Comparison of ENCODE assay signal across 20 cellular contexts in genomic region chr20:44722990-44723389, GRCh38. TPM values are rescaled to one million over a fixed set of nuclear protein-coding genes. Genes with fewer than 3 reads are reported as not detected.
"Had no signal": no experiment of that assay in that cellular context is flagged by ENCODE, and none has a peak within 500 bp of the region (broad histone marks: within the 10 kb centered on the region; RNA-seq: fewer than 3 reads in every experiment).

No MANE protein-coding gene starts in this region.

- H3K4me1 ChIP-seq: transverse colon had no signal

- H3K4me3 ChIP-seq: lung, ovary, transverse colon had no signal

- H3K4me3 Mint-ChIP-seq: activated CD8-positive, alpha-beta T cell treated with anti-CD3 and anti-CD28 coated beads, Interleukin-2, amount 10 ng/mL, durations not matched to agents 7 days and 5 days; neural crest cell; stimulated activated memory B cell treated with anti-CD40 and anti-IgM and Interleukin-4, amounts not matched to agents 10 μg/mL and 1 μg/mL and 100 μg/mL, for 72 hours; WTC11 had no signal

- H3K9me3 ChIP-seq: ovary, transverse colon had no signal

- H3K4me1 Mint-ChIP-seq: stimulated activated memory B cell treated with anti-CD40 and anti-IgM and Interleukin-4, amounts not matched to agents 10 μg/mL and 1 μg/mL and 100 μg/mL, for 72 hours had no signal

- FAIRE-seq: bronchial epithelial cell, endometrium, islet of Langerhans had no signal

- ATAC-seq: activated CD8-positive, alpha-beta T cell treated with anti-CD3 and anti-CD28 coated beads, Interleukin-2, amount 10 ng/mL, durations not matched to agents 7 days and 5 days; activated naive CD4-positive, alpha-beta T cell treated with anti-CD3 and anti-CD28 coated beads, Interleukin-2, amount 50 U/mL, for 72 hours; left colon; stimulated activated memory B cell treated with anti-CD40 and anti-IgM and Interleukin-4, amounts not matched to agents 10 μg/mL and 1 μg/mL and 100 μg/mL, for 72 hours; WTC11 had no signal

- H3K36me3 ChIP-seq: ovary, transverse colon had no signal

- H3K36me3 Mint-ChIP-seq: activated naive CD4-positive, alpha-beta T cell treated with anti-CD3 and anti-CD28 coated beads, Interleukin-2, amount 50 U/mL, for 72 hours; stimulated activated memory B cell treated with anti-CD40 and anti-IgM and Interleukin-4, amounts not matched to agents 10 μg/mL and 1 μg/mL and 100 μg/mL, for 72 hours; WTC11 had no signal

- DNase-seq: activated CD4-positive, alpha-beta T cell treated with anti-CD3 and anti-CD28 coated beads for 48 hours; activated CD8-positive, alpha-beta memory T cell treated with anti-CD3 and anti-CD28 coated beads, Interleukin-2, amount 50 U/mL, for 4 hours; activated CD8-positive, alpha-beta T cell treated with anti-CD3 and anti-CD28 coated beads, Interleukin-2, amount 10 ng/mL, durations not matched to agents 7 days and 5 days; activated gamma-delta T cell; activated T-cell treated with anti-CD3 and anti-CD28 coated beads, Interleukin-2, amount 50 U/mL, for 48 hours; left colon; midbrain; stimulated activated CD4-positive, alpha-beta T cell treated with anti-CD3 and anti-CD28 coated beads, Interleukin-12 subunit alpha, Interleukin-12 subunit beta, amount 100 ng/mL, for 4 hours; T-helper 2 cell; transverse colon had no signal

- H3K9me3 Mint-ChIP-seq: activated naive CD4-positive, alpha-beta T cell treated with anti-CD3 and anti-CD28 coated beads, Interleukin-2, amount 50 U/mL, for 72 hours; neural crest cell; stimulated activated memory B cell treated with anti-CD40 and anti-IgM and Interleukin-4, amounts not matched to agents 10 μg/mL and 1 μg/mL and 100 μg/mL, for 72 hours; WTC11 had no signal

- H3K27me3 ChIP-seq: ovary had no signal

- H3K27ac Mint-ChIP-seq: activated CD8-positive, alpha-beta T cell treated with anti-CD3 and anti-CD28 coated beads, Interleukin-2, amount 10 ng/mL, durations not matched to agents 7 days and 5 days; stimulated activated memory B cell treated with anti-CD40 and anti-IgM and Interleukin-4, amounts not matched to agents 10 μg/mL and 1 μg/mL and 100 μg/mL, for 72 hours had no signal

- H3K27ac ChIP-seq: transverse colon had no signal

RNA-seq across cellular contexts. Expression of gene CCN5, which starts 7.8 kb away (rescaled TPM):
- total RNA-seq: activated CD8-positive, alpha-beta T cell treated with anti-CD3 and anti-CD28 coated beads, Interleukin-2, amount 10 ng/mL, durations not matched to agents 7 days and 5 days; activated naive CD4-positive, alpha-beta T cell treated with anti-CD3 and anti-CD28 coated beads, Interleukin-2, amount 50 U/mL, for 72 hours; bronchial epithelial cell; neural crest cell had no signal

RNA-seq across cellular contexts. Expression of gene KCNK15, which starts 22.7 kb away (rescaled TPM):
- total RNA-seq: activated CD8-positive, alpha-beta T cell treated with anti-CD3 and anti-CD28 coated beads, Interleukin-2, amount 10 ng/mL, durations not matched to agents 7 days and 5 days; myocyte; neural crest cell had no signal
